26 cellular contexts compared by ENCODE assay signal in genomic region chr20:52801628-52802006, GRCh38.
DNase-seq lines count a peak whose midpoint lies in the region; ATAC-seq and TF ChIP-seq lines count a peak whose summit lies in the region.
"Had no signal": no experiment of that assay in that cellular context is flagged by ENCODE, and none has a peak within 500 bp of the region (broad histone marks: within the 10 kb centered on the region; RNA-seq: fewer than 3 reads in every experiment).

No MANE protein-coding gene starts in this region.

- H3K27me3 ChIP-seq in stomach (no peaks in the 10 kb centered on the region), WERI-Rb-1 (ENCODE audit: insufficient read depth, low read depth, severe bottlenecking) (no peaks in the 10 kb centered on the region), tibial nerve (no peaks in the 10 kb centered on the region)
- H3K27me3 ChIP-seq: esophagus muscularis mucosa, gastrocnemius medialis, Peyer's patch, spleen had no signal

- TF ChIP-seq CTCF in stomach (IDR thresholded peaks at IDR 0.05) (no peak), WERI-Rb-1 (IDR thresholded peaks at IDR 0.05; ENCODE audit: low read depth, low read length) (no peak), tibial nerve (IDR thresholded peaks at IDR 0.05) (no peak)

- TF ChIP-seq POLR2A in stomach (IDR thresholded peaks at IDR 0.05) = no peak
- no peak for TF ChIP-seq POLR2A in tibial nerve (IDR thresholded peaks at IDR 0.05)

- H3K27ac ChIP-seq in stomach = peak overlapping the region; percentile 20 to 83 (median 48)
- H3K27ac ChIP-seq in WERI-Rb-1 = no peak overlapping the region
- no peak overlapping the region for H3K27ac ChIP-seq in tibial nerve
- H3K27ac ChIP-seq: esophagus muscularis mucosa, gastrocnemius medialis, lower lobe of right lung, Peyer's patch, SJCRH30, spleen had no signal

- H3K4me3 ChIP-seq in stomach (no peak overlapping the region), WERI-Rb-1 (ENCODE audit: low read depth, low read length) (no peak overlapping the region), tibial nerve (no peak overlapping the region)
- H3K4me3 ChIP-seq: esophagus muscularis mucosa, gastrocnemius medialis, GM23338, lower lobe of right lung, Peyer's patch, SJCRH30, spleen had no signal

- in situ Hi-C loops in G401 (cut with HindIII; ENCODE audit: low sequenced_read_pairs) = no loop called here

- DNase-seq in G401 (ENCODE audit: low spot score) (peak; percentile 95), NCI-H82 (lab: John Stamatoyannopoulos, UW) (peak; percentile 93), left cardiac atrium (peak; percentile 26), stomach (peak; percentile 50), NCI-H2196 treated with DMSO at 0.1 percent for 48 hours (lab: John Stamatoyannopoulos, UW; ENCODE audit: unreplicated experiment) (no peak), WERI-Rb-1 (no peak), tibial nerve (ENCODE audit: low spot score in 2 of 2) (no peak)
- DNase-seq: activated CD4-positive, alpha-beta T cell treated with anti-CD3 and anti-CD28 coated beads for 1 hour; activated CD8-positive, alpha-beta T cell treated with anti-CD3 and anti-CD28 coated beads, Interleukin-2, amount 10 ng/mL, durations not matched to agents 7 days and 5 days; Caco-2; central memory CD4-positive, alpha-beta T cell; dermis blood vessel endothelial cell; gastrocnemius medialis; hippocampal formation; lower lobe of right lung; NCI-H1436 treated with DMSO at 0.1 percent for 48 hours; NCI-H510A; nephron progenitor cell; Peyer's patch; retina; SJCRH30; spleen; stimulated activated CD4-positive, alpha-beta T cell treated with anti-CD3 and anti-CD28 coated beads, Interleukin-2, amount 100 ng/mL, for 48 hours had no signal

- no peak for TF ChIP-seq EP300 in stomach (IDR thresholded peaks at IDR 0.05)
- TF ChIP-seq EP300 in tibial nerve (IDR thresholded peaks at IDR 0.05) = no peak

- peak in 1 of 2 donors; percentile 57 for ATAC-seq in left cardiac atrium
- ATAC-seq: activated CD8-positive, alpha-beta T cell treated with anti-CD3 and anti-CD28 coated beads, Interleukin-2, amount 10 ng/mL, durations not matched to agents 7 days and 5 days; activated naive CD4-positive, alpha-beta T cell treated with anti-CD3 and anti-CD28 coated beads, Interleukin-2, amount 50 U/mL, for 72 hours; gastrocnemius medialis; GM23338; lower lobe of right lung had no signal

- H3K36me3 ChIP-seq in stomach = no peaks in the 10 kb centered on the region
- H3K36me3 ChIP-seq in WERI-Rb-1 = no peaks in the 10 kb centered on the region
- H3K36me3 ChIP-seq in tibial nerve = no peaks in the 10 kb centered on the region
- H3K36me3 ChIP-seq: esophagus muscularis mucosa, gastrocnemius medialis, lower lobe of right lung, Peyer's patch, SJCRH30, spleen had no signal

- intact Hi-C loops in left cardiac atrium (cut with DNase I) (no loop called here), stomach (cut with DNase I; ENCODE audit: low total_unique reads) (no loop called here)

- H3K4me1 ChIP-seq in stomach = peaks cover 0 to 26% (median 17%) of the 10 kb centered on the region in 4 donors
- H3K4me1 ChIP-seq in tibial nerve = no peaks in the 10 kb centered on the region
- H3K4me1 ChIP-seq: Caco-2, esophagus muscularis mucosa, gastrocnemius medialis, lower lobe of right lung, Peyer's patch, SJCRH30, spleen had no signal

- H3K9me3 ChIP-seq in stomach (no peaks in the 10 kb centered on the region), WERI-Rb-1 (ENCODE audit: severe bottlenecking) (no peaks in the 10 kb centered on the region), tibial nerve (no peaks in the 10 kb centered on the region)
- H3K9me3 ChIP-seq: Caco-2, esophagus muscularis mucosa, gastrocnemius medialis, lower lobe of right lung, Peyer's patch, SJCRH30, spleen had no signal

- WGBS in stomach, 5 donors = 26 to 49% (median 28%) methylated on average over 6 of the region's 6 CpGs
- WGBS in tibial nerve, 2 donors = 59 to 74% methylated on average over 6 of the region's 6 CpGs

Comparison
In these comparisons a context has a peak if more than half of its experiments do, and no peak if none do; other contexts are left out.
1. DNase-seq: peak in G401 (single experiment), NCI-H82 (single experiment), left cardiac atrium (single experiment) and stomach (single experiment); none in NCI-H2196 treated with DMSO at 0.1 percent for 48 hours (single experiment), WERI-Rb-1 (single experiment) and tibial nerve (0 of 2).
2. H3K27ac ChIP-seq: peak in stomach (5 of 5); none in WERI-Rb-1 (single experiment) and tibial nerve (0 of 4).